Comparison of ENCODE assay signal across 1 cellular context in genomic region chr7:64651632-64652165, GRCh38.
TF ChIP-seq lines count a peak whose summit lies in the region.

No MANE protein-coding gene starts in this region.

TF ChIP-seq in GM23338, 12 proteins besides CTCF, POLR2A, EP300 and RAD21 (continued from another document):
- no peak for TF ChIP-seq ZNF462 (CRISPR knock-in tag; IDR thresholded peaks at IDR 0.05)
- no peak for TF ChIP-seq REST (IDR thresholded peaks at IDR 0.05; ENCODE audit: unreplicated experiment)
- no peak for TF ChIP-seq CREB1 (CRISPR knock-in tag; IDR thresholded peaks at IDR 0.05; ENCODE audit: low read depth)
- no peak for TF ChIP-seq JUNB (IDR thresholded peaks at IDR 0.05; ENCODE audit: unreplicated experiment)
- TF ChIP-seq EZH2 (IDR thresholded peaks at IDR 0.05; ENCODE audit: low read depth, unreplicated experiment), result no peak
- no peak for TF ChIP-seq ETS1 (IDR thresholded peaks at IDR 0.05)
TF ChIP-seq in GM23338: peak in this region for 0.
